ENCODE assay signal across 18 cellular contexts in genomic region chr3:126314305-126315082, GRCh38. TPM values are rescaled to one million over a fixed set of nuclear protein-coding genes. Genes with fewer than 3 reads are reported as not detected.
DNase-seq lines count a peak whose midpoint lies in the region; ATAC-seq, FAIRE-seq and TF ChIP-seq lines count a peak whose summit lies in the region.
"Had no signal": no experiment of that assay in that cellular context is flagged by ENCODE, and none has a peak within 500 bp of the region (broad histone marks: within the 10 kb centered on the region; RNA-seq: fewer than 3 reads in every experiment).

No MANE protein-coding gene starts in this region.

- no peak overlapping the region for H3K9ac ChIP-seq in neuronal stem cell (ENCODE audit: low read depth, low read length, poor library complexity)
- H3K9ac ChIP-seq: KMS-11 had no signal

- no peak overlapping the region for H2BK12ac ChIP-seq in neuronal stem cell (ENCODE audit: low read length)

- no peak for FAIRE-seq in frontal cortex (lab: Jason Lieb, UNC)
- FAIRE-seq: G401.6, GM12891, RCC 7860 had no signal

- ATAC-seq in Right ventricle myocardium superior (ENCODE audit: poor library complexity), result peak; percentile 72
- ATAC-seq: HCT116 had no signal

- no peak overlapping the region for H3K14ac ChIP-seq in neuronal stem cell (ENCODE audit: low read length)

- no peak overlapping the region for H2BK15ac ChIP-seq in neuronal stem cell (ENCODE audit: low read length)

- H2BK120ac ChIP-seq in neuronal stem cell (ENCODE audit: low read depth, low read length), result no peak overlapping the region

- H3K27ac ChIP-seq in neuronal stem cell (replicated peaks; ENCODE audit: low read length), result no peak overlapping the region
- H3K27ac ChIP-seq: KMS-11 had no signal

- no peak overlapping the region for H4K8ac ChIP-seq in neuronal stem cell (ENCODE audit: low read depth, low read length)

- peak overlapping the region; percentile 77 for H2BK5ac ChIP-seq in neuronal stem cell (ENCODE audit: low read length)

- no peaks in the 10 kb centered on the region for H3K79me1 ChIP-seq in neuronal stem cell (ENCODE audit: low read depth, low read length)

- TF ChIP-seq CTCF in HFFc6 (IDR thresholded peaks at IDR 0.05), result no peak

- no CpG with 5 or more reads among the region's 8 CpGs for WGBS in neuronal stem cell (ENCODE audit: extremely low coverage in 2 of 2, insufficient read length in 2 of 2, insufficient replicate concordance in 1 of 2), 2 donors

- H3K4ac ChIP-seq in neuronal stem cell (ENCODE audit: low read length), result no peak overlapping the region

- H3K36me3 ChIP-seq in neuronal stem cell (replicated peaks in 1 of 2; ENCODE audit: control insufficient read depth in 2 of 2, insufficient read depth in 2 of 2, low read length in 2 of 2), result no peaks in the 10 kb centered on the region

- no peak overlapping the region for H3K4me3 Mint-ChIP-seq in HFFc6
- H3K4me3 Mint-ChIP-seq: CD4-positive, CD25-positive, alpha-beta regulatory T cell had no signal

- H3K23ac ChIP-seq in neuronal stem cell (ENCODE audit: low read depth, low read length, poor library complexity), result no peak overlapping the region

- 0 out of 2 replicates have a peak, but pooled peaks cover 6% of the 10 kb centered on the region for H3K4me1 Mint-ChIP-seq in HFFc6 (ENCODE audit: low read depth)
- H3K4me1 Mint-ChIP-seq: CD4-positive, CD25-positive, alpha-beta regulatory T cell had no signal

- H3K27me3 ChIP-seq in neuronal stem cell (ENCODE audit: control insufficient read depth in 3 of 3, insufficient read depth in 3 of 3, low read depth in 1 of 3, low read length in 3 of 3), result peaks cover 0 to 22% (median 0%) of the 10 kb centered on the region in 3 experiments

- no peak overlapping the region for H3K4me3 ChIP-seq in neuronal stem cell (ENCODE audit: low read length in 2 of 2)

- peaks cover 0 to 10% of the 10 kb centered on the region in 2 donors for H3K9me3 ChIP-seq in neuronal stem cell (replicated peaks in 1 of 2; ENCODE audit: control insufficient read depth in 2 of 2, insufficient read depth in 1 of 2, low read depth in 1 of 2, low read length in 2 of 2)

- no peak overlapping the region for H3K18ac ChIP-seq in neuronal stem cell (ENCODE audit: low read length)

- no peak overlapping the region for H2AFZ ChIP-seq in neuronal stem cell (ENCODE audit: low read length)

- H3K36me3 Mint-ChIP-seq in HFFc6 (ENCODE audit: low read depth), result peaks cover 14% of the 10 kb centered on the region; the same call in 1 of the 2 replicates
- H3K36me3 Mint-ChIP-seq: CD4-positive, CD25-positive, alpha-beta regulatory T cell had no signal

- H3K4me1 ChIP-seq in neuronal stem cell (ENCODE audit: control insufficient read depth in 2 of 2, insufficient read depth in 1 of 2, low read depth in 1 of 2, low read length in 2 of 2), result no peaks in the 10 kb centered on the region

- no peak overlapping the region for H2AK5ac ChIP-seq in neuronal stem cell (ENCODE audit: low read depth, low read length)

- intact Hi-C loops in Right ventricle myocardium superior (cut with DNase I), result no loop called here
- intact Hi-C loops in cardiac septum (cut with DNase I), result no loop called here

- H3K9me3 Mint-ChIP-seq in HFFc6, result peaks cover 17% of the 10 kb centered on the region; the same call in 1 of the 2 replicates

- H3K27me3 Mint-ChIP-seq in HFFc6 (ENCODE audit: insufficient read depth), result peaks cover 6% of the 10 kb centered on the region; the same call in 1 of the 2 replicates
- H3K27me3 Mint-ChIP-seq: CD4-positive, CD25-positive, alpha-beta regulatory T cell had no signal

- H3K4me2 ChIP-seq in neuronal stem cell (ENCODE audit: insufficient read depth, low read length, poor library complexity, severe bottlenecking), result no peak overlapping the region
- H3K4me2 ChIP-seq: KMS-11 had no signal

- no peak overlapping the region for H3K27ac Mint-ChIP-seq in HFFc6
- H3K27ac Mint-ChIP-seq: CD4-positive, CD25-positive, alpha-beta regulatory T cell had no signal

- no peak overlapping the region for H4K91ac ChIP-seq in neuronal stem cell (ENCODE audit: low read depth, low read length, poor library complexity)

- DNase-seq in Right ventricle myocardium superior (no peak), cardiac septum (ENCODE audit: low spot score) (no peak), islet precursor cell (peak; percentile 24), neuronal stem cell (ENCODE audit: low spot score) (no peak), frontal cortex (ENCODE audit: low spot score in 2 of 2) (no peak), AML-193 (lab: John Stamatoyannopoulos, UW) (no peak), HFFc6 (no peak), amygdala (lab: John Stamatoyannopoulos, UW) (no peak)
- DNase-seq: CD4-positive, CD25-positive, alpha-beta regulatory T cell; DMS79; MM.1S; NCI-H187; SIG-M5 had no signal

RNA-seq across cellular contexts. Expression of gene KLF15, which starts 42.7 kb away (rescaled TPM):
- total RNA-seq in Right ventricle myocardium superior, result 34.0 TPM
- total RNA-seq in cardiac septum, result 11.5 TPM
- 6.0 TPM for polyA plus RNA-seq in neuronal stem cell (2013, experiment 1 of 2)
- polyA plus RNA-seq in neuronal stem cell (2013, experiment 2 of 2), result 5.6 TPM
- 2.0 TPM for total RNA-seq in frontal cortex
- 1 to 10 TPM in 2 of 6 experiments, under 1 TPM in 4; 0.63 to 1.2 (median 0.81) TPM for total RNA-seq in HFFc6 (2021; fragmentation: NEBNext Ultra II Directional; extraction: Animal tissue kit (Norgen Biotek cat#: 25700))
- total RNA-seq: CD4-positive, CD25-positive, alpha-beta regulatory T cell had no signal
- polyA plus RNA-seq: CD4-positive, CD25-positive, alpha-beta regulatory T cell had no signal
